ENCODE assay signal across 1 cellular context in genomic region chr2:200378652-200379290, GRCh38.
TF ChIP-seq lines count a peak whose summit lies in the region.

No MANE protein-coding gene starts in this region.

TF ChIP-seq in K562, 482 proteins besides CTCF, POLR2A, EP300 and RAD21 (continued from another document):
- TF ChIP-seq ZNF639 (CRISPR knock-in tag; conservative IDR thresholded peaks at IDR 0.05 in 1 of 2, IDR thresholded peaks at IDR 0.05 in 1 of 2) (no peak), XRCC4 (IDR thresholded peaks at IDR 0.05; ENCODE audit: extremely low read depth, insufficient read depth, insufficient read length) (no peak), STAT5A (IDR thresholded peaks at IDR 0.05; ENCODE audit: borderline replicate concordance, low read length) (no peak), FOXA3 (CRISPR knock-in tag; conservative IDR thresholded peaks at IDR 0.05 in 1 of 2, IDR thresholded peaks at IDR 0.05 in 1 of 2) (no peak), MGA (IDR thresholded peaks at IDR 0.05) (no peak), NRF1 (conservative IDR thresholded peaks at IDR 0.05 in 1 of 2, IDR thresholded peaks at IDR 0.05 in 1 of 2) (no peak), MAZ (CRISPR knock-in tag; conservative IDR thresholded peaks at IDR 0.05 in 1 of 2, IDR thresholded peaks at IDR 0.05 in 1 of 2) (no peak), E2F4 (CRISPR knock-in tag; IDR thresholded peaks at IDR 0.05; ENCODE audit: low read depth) (no peak)
